ENCODE assay signal across 30 cellular contexts in genomic region chr7:151119902-151120301, GRCh38. TPM values are rescaled to one million over a fixed set of nuclear protein-coding genes. Genes with fewer than 3 reads are reported as not detected.
"Had no signal": no experiment of that assay in that cellular context is flagged by ENCODE, and none has a peak within 500 bp of the region (broad histone marks: within the 10 kb centered on the region; RNA-seq: fewer than 3 reads in every experiment).

No MANE protein-coding gene starts in this region.

- H3K9me3 ChIP-seq: adrenal gland, body of pancreas, esophagus muscularis mucosa, tibial artery had no signal

- H3K4me3 Mint-ChIP-seq: activated B cell treated with CpG ODN at 0.5 μM for 24 hours; activated CD4-positive, alpha-beta T cell treated with anti-CD3 and anti-CD28 coated beads for 36 hours; activated naive CD8-positive, alpha-beta T cell; activated T-cell treated with anti-CD3 and anti-CD28 coated beads, Interleukin-2, amount 50 U/mL, for 4 hours; T-helper 1 cell treated with Interleukin-12 subunit alpha and Interleukin-12 subunit beta and Interleukin-4 antibody, amounts not matched to agents 30 μg/mL and 1 μg/mL, for 36 hours had no signal

- DNase-seq: activated B cell treated with CpG ODN at 0.5 μM for 24 hours; activated CD4-positive, alpha-beta T cell treated with anti-CD3 and anti-CD28 coated beads for 36 hours; activated CD4-positive, alpha-beta T cell treated with anti-CD3 and anti-CD28 coated beads, Interleukin-2, amount 50 U/mL, for 4 hours; activated CD8-positive, alpha-beta memory T cell treated with anti-CD3 and anti-CD28 coated beads, Interleukin-2, amount 50 U/mL, for 48 hours; activated naive CD4-positive, alpha-beta T cell; activated T-cell treated with anti-CD3 and anti-CD28 coated beads, Interleukin-2, amount 50 U/mL, for 4 hours; adrenal gland; body of pancreas; effector memory CD8-positive, alpha-beta T cell; mesendoderm; naive B cell; stimulated activated CD4-positive, alpha-beta T cell treated with anti-CD3 and anti-CD28 coated beads, Interleukin-2, amount 100 ng/mL, for 48 hours; stimulated activated naive CD4-positive, alpha-beta T cell treated with Interleukin-2 at 50 U/mL for 16 hours; T1000; tibial artery had no signal

- ATAC-seq: activated CD4-positive, alpha-beta T cell treated with anti-CD3 and anti-CD28 coated beads for 36 hours; activated T-cell treated with anti-CD3 and anti-CD28 coated beads, Interleukin-2, amount 50 U/mL, for 4 hours; body of pancreas; effector memory CD8-positive, alpha-beta T cell had no signal

- H3K36me3 Mint-ChIP-seq: naive B cell had no signal

- H3K27me3 Mint-ChIP-seq: activated CD4-positive, alpha-beta T cell treated with anti-CD3 and anti-CD28 coated beads for 36 hours; activated naive CD8-positive, alpha-beta T cell; effector memory CD8-positive, alpha-beta T cell had no signal

- H3K27me3 ChIP-seq: adrenal gland, body of pancreas, cardiac muscle cell, esophagus muscularis mucosa, tibial artery had no signal

- H3K9me3 Mint-ChIP-seq: activated B cell treated with CpG ODN at 0.5 μM for 24 hours; activated T-cell treated with anti-CD3 and anti-CD28 coated beads, Interleukin-2, amount 50 U/mL, for 4 hours; activated T-helper 2 cell treated with anti-CD3 and anti-CD28 coated beads, Interferon-gamma antibody, Interleukin-2, Interleukin-4, amounts not matched to agents 10 μg/mL and 5 μg/mL and 100 μg/mL, durations not matched to agents 14 hours and 24 hours and 36 hours; effector memory CD8-positive, alpha-beta T cell; naive B cell; neural crest cell; T-helper 1 cell treated with Interleukin-12 subunit alpha and Interleukin-12 subunit beta and Interleukin-4 antibody, amounts not matched to agents 30 μg/mL and 1 μg/mL, for 36 hours had no signal

- H3K4me3 ChIP-seq: adrenal gland, body of pancreas, cardiac muscle cell, esophagus muscularis mucosa, tibial artery had no signal

- FAIRE-seq: endothelial cell of umbilical vein, frontal cortex had no signal

- H3K27ac ChIP-seq: adrenal gland, body of pancreas, cardiac muscle cell, esophagus muscularis mucosa, tibial artery had no signal

- H3K27ac Mint-ChIP-seq: activated B cell treated with CpG ODN at 0.5 μM for 24 hours; activated CD4-positive, alpha-beta T cell treated with anti-CD3 and anti-CD28 coated beads for 36 hours; activated naive CD8-positive, alpha-beta T cell; activated T-helper 2 cell treated with anti-CD3 and anti-CD28 coated beads, Interferon-gamma antibody, Interleukin-2, Interleukin-4, amounts not matched to agents 10 μg/mL and 5 μg/mL and 100 μg/mL, durations not matched to agents 14 hours and 24 hours and 36 hours; progenitor cell of endocrine pancreas had no signal

RNA-seq across cellular contexts. Expression of gene GBX1, which starts 47.6 kb away (rescaled TPM):
- total RNA-seq: activated B cell treated with CpG ODN at 0.5 μM for 24 hours; activated CD8-positive, alpha-beta memory T cell treated with anti-CD3 and anti-CD28 coated beads for 36 hours; activated T-cell treated with anti-CD3 and anti-CD28 coated beads, Interleukin-2, amount 50 U/mL, for 4 hours; activated T-helper 2 cell treated with anti-CD3 and anti-CD28 coated beads, Interferon-gamma antibody, Interleukin-2, Interleukin-4, amounts not matched to agents 10 μg/mL and 5 μg/mL and 100 μg/mL, durations not matched to agents 14 hours and 24 hours and 36 hours; adrenal gland; body of pancreas; dermis microvascular lymphatic vessel endothelial cell; endothelial cell of umbilical vein; esophagus muscularis mucosa; mucosa of gallbladder; osteoblast; subcutaneous adipose tissue; ureter had no signal
